1 cellular context compared by ENCODE assay signal in genomic region chr15:57534279-57534678, GRCh38.
TF ChIP-seq lines count a peak whose summit lies in the region.

No MANE protein-coding gene starts in this region.

TF ChIP-seq in GM23338, 12 proteins besides CTCF, POLR2A, EP300 and RAD21 (continued from another document):
- TF ChIP-seq, protein P1, sequence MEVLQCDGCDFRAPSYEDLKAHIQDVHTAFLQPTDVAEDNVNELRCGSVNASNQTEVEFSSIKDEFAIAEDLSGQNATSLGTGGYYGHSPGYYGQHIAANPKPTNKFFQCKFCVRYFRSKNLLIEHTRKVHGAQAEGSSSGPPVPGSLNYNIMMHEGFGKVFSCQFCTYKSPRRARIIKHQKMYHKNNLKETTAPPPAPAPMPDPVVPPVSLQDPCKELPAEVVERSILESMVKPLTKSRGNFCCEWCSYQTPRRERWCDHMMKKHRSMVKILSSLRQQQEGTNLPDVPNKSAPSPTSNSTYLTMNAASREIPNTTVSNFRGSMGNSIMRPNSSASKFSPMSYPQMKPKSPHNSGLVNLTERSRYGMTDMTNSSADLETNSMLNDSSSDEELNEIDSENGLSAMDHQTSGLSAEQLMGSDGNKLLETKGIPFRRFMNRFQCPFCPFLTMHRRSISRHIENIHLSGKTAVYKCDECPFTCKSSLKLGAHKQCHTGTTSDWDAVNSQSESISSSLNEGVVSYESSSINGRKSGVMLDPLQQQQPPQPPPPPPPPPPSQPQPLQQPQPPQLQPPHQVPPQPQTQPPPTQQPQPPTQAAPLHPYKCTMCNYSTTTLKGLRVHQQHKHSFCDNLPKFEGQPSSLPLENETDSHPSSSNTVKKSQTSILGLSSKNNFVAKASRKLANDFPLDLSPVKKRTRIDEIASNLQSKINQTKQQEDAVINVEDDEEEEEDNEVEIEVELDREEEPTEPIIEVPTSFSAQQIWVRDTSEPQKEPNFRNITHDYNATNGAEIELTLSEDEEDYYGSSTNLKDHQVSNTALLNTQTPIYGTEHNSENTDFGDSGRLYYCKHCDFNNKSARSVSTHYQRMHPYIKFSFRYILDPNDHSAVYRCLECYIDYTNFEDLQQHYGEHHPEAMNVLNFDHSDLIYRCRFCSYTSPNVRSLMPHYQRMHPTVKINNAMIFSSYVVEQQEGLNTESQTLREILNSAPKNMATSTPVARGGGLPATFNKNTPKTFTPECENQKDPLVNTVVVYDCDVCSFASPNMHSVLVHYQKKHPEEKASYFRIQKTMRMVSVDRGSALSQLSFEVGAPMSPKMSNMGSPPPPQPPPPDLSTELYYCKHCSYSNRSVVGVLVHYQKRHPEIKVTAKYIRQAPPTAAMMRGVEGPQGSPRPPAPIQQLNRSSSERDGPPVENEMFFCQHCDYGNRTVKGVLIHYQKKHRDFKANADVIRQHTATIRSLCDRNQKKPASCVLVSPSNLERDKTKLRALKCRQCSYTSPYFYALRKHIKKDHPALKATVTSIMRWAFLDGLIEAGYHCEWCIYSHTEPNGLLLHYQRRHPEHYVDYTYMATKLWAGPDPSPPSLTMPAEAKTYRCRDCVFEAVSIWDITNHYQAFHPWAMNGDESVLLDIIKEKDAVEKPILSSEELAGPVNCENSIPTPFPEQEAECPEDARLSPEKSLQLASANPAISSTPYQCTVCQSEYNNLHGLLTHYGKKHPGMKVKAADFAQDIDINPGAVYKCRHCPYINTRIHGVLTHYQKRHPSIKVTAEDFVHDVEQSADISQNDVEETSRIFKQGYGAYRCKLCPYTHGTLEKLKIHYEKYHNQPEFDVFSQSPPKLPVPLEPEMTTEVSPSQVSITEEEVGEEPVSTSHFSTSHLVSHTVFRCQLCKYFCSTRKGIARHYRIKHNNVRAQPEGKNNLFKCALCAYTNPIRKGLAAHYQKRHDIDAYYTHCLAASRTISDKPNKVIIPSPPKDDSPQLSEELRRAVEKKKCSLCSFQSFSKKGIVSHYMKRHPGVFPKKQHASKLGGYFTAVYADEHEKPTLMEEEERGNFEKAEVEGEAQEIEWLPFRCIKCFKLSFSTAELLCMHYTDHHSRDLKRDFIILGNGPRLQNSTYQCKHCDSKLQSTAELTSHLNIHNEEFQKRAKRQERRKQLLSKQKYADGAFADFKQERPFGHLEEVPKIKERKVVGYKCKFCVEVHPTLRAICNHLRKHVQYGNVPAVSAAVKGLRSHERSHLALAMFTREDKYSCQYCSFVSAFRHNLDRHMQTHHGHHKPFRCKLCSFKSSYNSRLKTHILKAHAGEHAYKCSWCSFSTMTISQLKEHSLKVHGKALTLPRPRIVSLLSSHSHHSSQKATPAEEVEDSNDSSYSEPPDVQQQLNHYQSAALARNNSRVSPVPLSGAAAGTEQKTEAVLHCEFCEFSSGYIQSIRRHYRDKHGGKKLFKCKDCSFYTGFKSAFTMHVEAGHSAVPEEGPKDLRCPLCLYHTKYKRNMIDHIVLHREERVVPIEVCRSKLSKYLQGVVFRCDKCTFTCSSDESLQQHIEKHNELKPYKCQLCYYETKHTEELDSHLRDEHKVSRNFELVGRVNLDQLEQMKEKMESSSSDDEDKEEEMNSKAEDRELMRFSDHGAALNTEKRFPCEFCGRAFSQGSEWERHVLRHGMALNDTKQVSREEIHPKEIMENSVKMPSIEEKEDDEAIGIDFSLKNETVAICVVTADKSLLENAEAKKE (CRISPR knock-in tag; IDR thresholded peaks at IDR 0.05): no peak
- TF ChIP-seq ETS1 (IDR thresholded peaks at IDR 0.05) (no peak), EZH2phosphoT487 (IDR thresholded peaks at IDR 0.05; ENCODE audit: unreplicated experiment) (no peak), REST (IDR thresholded peaks at IDR 0.05; ENCODE audit: unreplicated experiment) (no peak), CREB1 (CRISPR knock-in tag; IDR thresholded peaks at IDR 0.05; ENCODE audit: low read depth) (no peak), ZNF114 (CRISPR knock-in tag; IDR thresholded peaks at IDR 0.05) (no peak), JUNB (IDR thresholded peaks at IDR 0.05; ENCODE audit: unreplicated experiment) (no peak)
